Comparison of ENCODE assay signal across 9 cellular contexts in the genomic region with DNA sequence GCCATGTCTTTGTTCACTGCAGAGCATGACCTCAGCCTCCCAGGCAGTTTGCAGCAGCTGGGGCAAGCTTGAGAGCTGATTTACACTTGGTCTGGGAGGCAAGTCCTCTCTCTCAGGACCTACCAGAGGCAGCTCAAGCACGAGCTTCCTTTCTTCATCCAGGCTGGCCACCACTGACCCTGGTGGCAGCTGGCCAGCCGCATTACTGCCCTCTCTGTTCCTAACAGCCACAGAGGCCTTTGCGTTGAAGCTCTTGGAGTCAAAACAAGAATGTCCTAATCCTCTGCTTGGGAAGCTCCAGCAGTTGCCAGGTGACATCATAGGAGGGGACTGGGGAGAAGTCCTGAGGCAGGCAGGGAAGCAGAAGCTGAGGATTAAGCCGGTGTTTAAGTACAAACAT.
DNase-seq lines count a peak whose midpoint lies in the region; ATAC-seq and TF ChIP-seq lines count a peak whose summit lies in the region.
"Had no signal": no experiment of that assay in that cellular context is flagged by ENCODE, and none has a peak within 500 bp of the region (broad histone marks: within the 10 kb centered on the region; RNA-seq: fewer than 3 reads in every experiment).

No MANE protein-coding gene starts in this region.

- TF ChIP-seq RAD21 in IMR-90 (IDR thresholded peaks at IDR 0.05; ENCODE audit: low read length): no peak

- CTCF ChIA-PET in IMR-90 (lab: Yijun Ruan, JAX): interaction anchor here (0.6 kb wide), 1 partner anchor 64 kb away, joined by 4 read pairs; no protein-coding TSS in a partner anchor
- CTCF ChIA-PET in activated naive CD4-positive, alpha-beta T cell treated with anti-CD3 and anti-CD28 coated beads, Interleukin-2, amount 10 ng/mL, durations not matched to agents 7 days and 5 days (lab: Charles Lee): no interaction called here

- H2BK120ac ChIP-seq in IMR-90 (ENCODE audit: low read depth, low read length): peak overlapping the region; percentile 48; the same call in 1 of the 2 replicates

- ATAC-seq in IMR-90 (ENCODE audit: low read depth) (peak; percentile 56), lung (ENCODE audit: insufficient read depth, low FRiP score) (no peak)
- ATAC-seq: activated naive CD4-positive, alpha-beta T cell treated with anti-CD3 and anti-CD28 coated beads, Interleukin-2, amount 50 U/mL, for 72 hours had no signal

- H4K5ac ChIP-seq in IMR-90 (ENCODE audit: low read depth, low read length): no peak overlapping the region; the same call in 1 of the 2 replicates

- H3K4me1 ChIP-seq in IMR-90 (ENCODE audit: control insufficient read depth, insufficient read depth, low read length): peaks cover 27% of the 10 kb centered on the region
- peaks cover 0 to 6% of the 10 kb centered on the region in 2 donors for H3K4me1 ChIP-seq in lung (ENCODE audit: control insufficient read depth in 2 of 2, insufficient read depth in 2 of 2, low read length in 2 of 2)
- peaks cover 49% of the 10 kb centered on the region for H3K4me1 ChIP-seq in stomach smooth muscle (ENCODE audit: control insufficient read depth, insufficient read depth, low read length)
- peaks cover 0 to 11% (median 0%) of the 10 kb centered on the region in 6 donors for H3K4me1 ChIP-seq in spleen

- H3K23ac ChIP-seq in IMR-90 (ENCODE audit: low read depth, low read length): peak overlapping the region; percentile 55; the same call in 1 of the 2 replicates

- peak overlapping the region; percentile 52 for H2BK20ac ChIP-seq in IMR-90 (ENCODE audit: low read depth, low read length)

- H3K4me3 Mint-ChIP-seq in activated naive CD4-positive, alpha-beta T cell treated with anti-CD3 and anti-CD28 coated beads, Interleukin-2, amount 10 ng/mL, durations not matched to agents 7 days and 5 days: no peak overlapping the region

- H3K56ac ChIP-seq in IMR-90 (ENCODE audit: extremely low read depth, insufficient read depth, low read length): no peak overlapping the region

- H3K36me3 ChIP-seq in IMR-90 (ENCODE audit: control insufficient read depth, insufficient read depth, low read length) (no peaks in the 10 kb centered on the region), lung (ENCODE audit: control insufficient read depth in 2 of 2, insufficient read depth in 2 of 2, low read length in 2 of 2) (no peaks in the 10 kb centered on the region), stomach smooth muscle (ENCODE audit: control insufficient read depth in 2 of 2, insufficient read depth in 2 of 2, low read length in 2 of 2) (no peaks in the 10 kb centered on the region), spleen (no peaks in the 10 kb centered on the region)

- in situ Hi-C loops in IMR-90 (cut with MboI; ENCODE audit: low sequenced_read_pairs): no loop called here

- no peaks in the 10 kb centered on the region for H3K36me3 Mint-ChIP-seq in activated naive CD4-positive, alpha-beta T cell treated with anti-CD3 and anti-CD28 coated beads, Interleukin-2, amount 10 ng/mL, durations not matched to agents 7 days and 5 days
- H3K36me3 Mint-ChIP-seq: activated naive CD4-positive, alpha-beta T cell treated with anti-CD3 and anti-CD28 coated beads, Interleukin-2, amount 50 U/mL, for 72 hours had no signal

- peak overlapping the region; percentile 70 for H2AK9ac ChIP-seq in IMR-90 (replicated peaks; ENCODE audit: low read depth, low read length, poor library complexity)

- POLR2A ChIA-PET in IMR-90 (lab: Charles Lee; ENCODE audit: unreplicated experiment): no interaction called here

- peak overlapping the region in 1 of 2 experiments; percentile 68; a peak in 2 of 4 replicates for H4K8ac ChIP-seq in IMR-90 (ENCODE audit: low read depth in 2 of 2, low read length in 2 of 2)

- H3K27me3 ChIP-seq in IMR-90 (ENCODE audit: control insufficient read depth, insufficient read depth, low read length): no peaks in the 10 kb centered on the region
- no peaks in the 10 kb centered on the region for H3K27me3 ChIP-seq in lung (ENCODE audit: control insufficient read depth, insufficient read depth)
- H3K27me3 ChIP-seq in stomach smooth muscle (ENCODE audit: control insufficient read depth in 1 of 2, insufficient read depth in 2 of 2, low read length in 2 of 2): no peaks in the 10 kb centered on the region
- no peaks in the 10 kb centered on the region for H3K27me3 ChIP-seq in spleen (replicated peaks in 1 of 7)

- peak overlapping the region; percentile 25 for H2BK5ac ChIP-seq in IMR-90 (ENCODE audit: low read depth, low read length, poor library complexity, severe bottlenecking)

- H3K79me1 ChIP-seq in IMR-90 (ENCODE audit: low read depth in 1 of 2, low read length in 2 of 2): no peaks in the 10 kb centered on the region

- H3K9me3 Mint-ChIP-seq in activated naive CD4-positive, alpha-beta T cell treated with anti-CD3 and anti-CD28 coated beads, Interleukin-2, amount 10 ng/mL, durations not matched to agents 7 days and 5 days: no peaks in the 10 kb centered on the region
- H3K9me3 Mint-ChIP-seq: activated naive CD4-positive, alpha-beta T cell treated with anti-CD3 and anti-CD28 coated beads, Interleukin-2, amount 50 U/mL, for 72 hours had no signal

- WGBS in IMR-90 (ENCODE audit: extremely low coverage in 2 of 2, insufficient read length in 1 of 2), 2 experiments: 40% methylated on average over 1 of the region's 4 CpGs; no CpG with 5 or more reads in 1 of the 2 experiments
- WGBS in lung, 2 donors: 66 to 69% methylated on average over 4 of the region's 4 CpGs
- WGBS in spleen, 5 donors: 63 to 76% (median 65%) methylated on average over 2 to 4 of the region's 4 CpGs

- intact Hi-C loops in IMR-90 (cut with micrococcal nuclease): loop anchor here (2.0 kb wide), 1 partner anchor 19 kb away; no protein-coding TSS in a partner anchor
- intact Hi-C loops in spleen (cut with DNase I; ENCODE audit: low total_unique reads): no loop called here

- peak overlapping the region; percentile 41; the same call in 1 of the 2 replicates for H3K4ac ChIP-seq in IMR-90 (ENCODE audit: low read depth, low read length)

- H3K4me1 Mint-ChIP-seq in activated naive CD4-positive, alpha-beta T cell treated with anti-CD3 and anti-CD28 coated beads, Interleukin-2, amount 10 ng/mL, durations not matched to agents 7 days and 5 days: no peaks in the 10 kb centered on the region

- TF ChIP-seq CTCF in IMR-90 (conservative IDR thresholded peaks at IDR 0.05; ENCODE audit: low read depth, low read length) (no peak), lung (IDR thresholded peaks at IDR 0.05; ENCODE audit: control extremely low read depth, extremely low read depth) (no peak), spleen (IDR thresholded peaks at IDR 0.05 in 8 of 11, conservative IDR thresholded peaks at IDR 0.05 in 3 of 11) (no peak)

- peak overlapping the region; percentile 12; the same call in 2 of the 3 replicates for H2BK15ac ChIP-seq in IMR-90 (ENCODE audit: low read depth, low read length)

- H3K4me2 ChIP-seq in IMR-90 (ENCODE audit: low read depth, low read length): no peak overlapping the region; the same call in 1 of the 2 replicates

- peak overlapping the region; percentile 75 for H3K14ac ChIP-seq in IMR-90 (replicated peaks; ENCODE audit: low read depth, low read length)

- H3K9me1 ChIP-seq in IMR-90 (ENCODE audit: insufficient read depth, low read length): peaks cover 15% of the 10 kb centered on the region

- peak overlapping the region; percentile 63; the same call in 1 of the 2 replicates for H3K27ac ChIP-seq in IMR-90 (ENCODE audit: insufficient read depth, low read length)
- H3K27ac ChIP-seq in lung (ENCODE audit: low read depth in 1 of 2, low read length in 1 of 2): peak overlapping the region in 1 of 2 donors; percentile 12
- peak overlapping the region; percentile 94 for H3K27ac ChIP-seq in stomach smooth muscle (ENCODE audit: low read length)
- H3K27ac ChIP-seq in spleen: peak overlapping the region in 3 of 8 donors; percentile 21 to 45 (median 45)

- peak overlapping the region; percentile 75 for H2AFZ ChIP-seq in IMR-90 (replicated peaks; ENCODE audit: low read length, poor library complexity)

- peaks cover 8% of the 10 kb centered on the region for H3K27me3 Mint-ChIP-seq in activated naive CD4-positive, alpha-beta T cell treated with anti-CD3 and anti-CD28 coated beads, Interleukin-2, amount 10 ng/mL, durations not matched to agents 7 days and 5 days

- BruUV-seq in IMR-90 (replicated peaks; lab: Mats Ljungman, UMichigan): no TSS peak

- H3K4me3 ChIP-seq in IMR-90 (ENCODE audit: insufficient read depth, low read depth, low read length) (no peak overlapping the region), lung (no peak overlapping the region), stomach smooth muscle (ENCODE audit: low read length in 2 of 2) (peak overlapping the region in 1 of 2 donors; percentile 40), spleen (no peak overlapping the region)

- no peaks in the 10 kb centered on the region; the same call in 1 of the 2 replicates for H4K20me1 ChIP-seq in IMR-90 (ENCODE audit: insufficient read depth, low read length)

- H2AK5ac ChIP-seq in IMR-90 (ENCODE audit: low read depth, low read length): peak overlapping the region; percentile 84

- H3K9me3 ChIP-seq in IMR-90 (ENCODE audit: control insufficient read depth, insufficient read depth, low read length) (no peaks in the 10 kb centered on the region), lung (ENCODE audit: control insufficient read depth in 2 of 2, insufficient read depth in 1 of 2, low read length in 1 of 2) (no peaks in the 10 kb centered on the region), stomach smooth muscle (ENCODE audit: control insufficient read depth in 2 of 2, low read length in 2 of 2) (no peaks in the 10 kb centered on the region), spleen (no peaks in the 10 kb centered on the region)

- peak overlapping the region; percentile 56 for H3K18ac ChIP-seq in IMR-90 (ENCODE audit: low read depth, low read length)

- TF ChIP-seq POLR2A in IMR-90 (IDR thresholded peaks at IDR 0.05; ENCODE audit: low read depth, low read length) (no peak), spleen (IDR thresholded peaks at IDR 0.05) (no peak)

- H3K9ac ChIP-seq in IMR-90 (ENCODE audit: low read depth, low read length) (no peak overlapping the region), stomach smooth muscle (ENCODE audit: low read length in 2 of 2) (peak overlapping the region in 1 of 2 donors; percentile 62)

- dilution Hi-C loops in IMR-90 (cut with HindIII; ENCODE audit: low sequenced_read_pairs, unreplicated experiment): no loop called here

- DNase-seq in IMR-90 (peak; percentile 84), ecto neural progenitor cell (ENCODE audit: low spot score) (peak; percentile 58), lung (ENCODE audit: low spot score) (peak; percentile 50), spleen (no peak)
- DNase-seq in activated effector memory CD4-positive, alpha-beta T cell treated with anti-CD3 and anti-CD28 coated beads, Interleukin-2, amount 50 U/mL, for 16 hours: no peak
- no peak for DNase-seq in stimulated activated CD4-positive, alpha-beta T cell treated with anti-CD3 and anti-CD28 coated beads, Interleukin-4, amount 100 ng/mL, for 1 hour
- DNase-seq in activated naive CD4-positive, alpha-beta T cell treated with anti-CD3 and anti-CD28 coated beads, Interleukin-2, amount 10 ng/mL, durations not matched to agents 7 days and 5 days: no peak

- peak overlapping the region; percentile 44 for H4K91ac ChIP-seq in IMR-90 (ENCODE audit: insufficient read depth, low read depth, low read length)

- no peak overlapping the region for H3K27ac Mint-ChIP-seq in activated naive CD4-positive, alpha-beta T cell treated with anti-CD3 and anti-CD28 coated beads, Interleukin-2, amount 10 ng/mL, durations not matched to agents 7 days and 5 days
- H3K27ac Mint-ChIP-seq: activated naive CD4-positive, alpha-beta T cell treated with anti-CD3 and anti-CD28 coated beads, Interleukin-2, amount 50 U/mL, for 72 hours had no signal

Comparison
In these comparisons a context has a peak if more than half of its experiments do, and no peak if none do; other contexts are left out.
1. DNase-seq: peak in IMR-90 (single experiment), ecto neural progenitor cell (single experiment) and lung (single experiment); none in activated effector memory CD4-positive, alpha-beta T cell treated with anti-CD3 and anti-CD28 coated beads, Interleukin-2, amount 50 U/mL, for 16 hours (single experiment), spleen (single experiment), stimulated activated CD4-positive, alpha-beta T cell treated with anti-CD3 and anti-CD28 coated beads, Interleukin-4, amount 100 ng/mL, for 1 hour (single experiment) and activated naive CD4-positive, alpha-beta T cell treated with anti-CD3 and anti-CD28 coated beads, Interleukin-2, amount 10 ng/mL, durations not matched to agents 7 days and 5 days (single experiment).